ENCODE assay signal across 15 cellular contexts in the genomic region with DNA sequence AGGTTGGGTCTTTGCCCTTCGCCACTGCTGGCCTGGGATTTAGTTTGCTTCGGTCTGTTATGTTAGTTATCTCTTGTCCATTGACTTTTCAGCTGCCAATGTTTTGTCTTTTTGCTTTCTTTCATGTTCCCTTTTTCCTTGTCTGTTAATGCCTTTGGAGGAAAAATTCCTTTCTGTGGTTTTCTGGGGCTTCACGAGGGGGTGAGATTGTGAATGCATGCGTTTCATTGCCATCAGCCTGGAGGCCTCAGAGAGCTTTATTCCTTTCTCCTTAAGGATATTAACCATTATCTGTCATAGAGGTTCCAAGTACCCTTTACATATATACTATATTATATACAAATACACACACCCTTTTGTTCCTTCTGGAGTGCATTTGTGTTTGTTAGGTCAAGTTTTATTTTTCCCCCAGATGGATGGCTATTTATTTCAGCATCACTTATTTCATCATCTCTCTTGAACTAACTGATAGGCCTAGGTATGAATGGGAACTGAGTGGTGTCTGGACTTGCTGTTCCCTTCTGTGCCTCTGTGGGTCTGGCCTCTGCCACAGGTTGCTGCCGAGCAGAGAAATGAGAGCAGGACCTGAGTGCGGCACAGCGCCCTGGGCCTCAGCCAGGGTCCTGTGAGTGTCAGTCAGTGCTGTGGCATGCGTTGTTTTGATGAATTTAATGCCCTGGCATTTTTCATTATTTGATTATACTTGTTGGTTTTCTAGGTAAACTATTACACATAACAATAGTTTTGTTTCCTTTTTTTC.
A peak's percentile ranks its signal among the peaks of the same experiment; 100 is the strongest.
DNase-seq lines count a peak whose midpoint lies in the region; TF ChIP-seq lines count a peak whose summit lies in the region.
"Had no signal": no experiment of that assay in that cellular context is flagged by ENCODE, and none has a peak within 500 bp of the region (broad histone marks: within the 10 kb centered on the region; RNA-seq: fewer than 3 reads in every experiment).

No MANE protein-coding gene starts in this region.

- peak overlapping the region; percentile 89 for H3K27ac Mint-ChIP-seq in activated naive CD8-positive, alpha-beta T cell
- peak overlapping the region; percentile 82 for H3K27ac Mint-ChIP-seq in neural progenitor cell
- H3K27ac Mint-ChIP-seq: HFFc6 had no signal

- no peaks in the 10 kb centered on the region for H4K20me1 ChIP-seq in Loucy (ENCODE audit: insufficient read depth, low read length, poor library complexity, severe bottlenecking)
- no peaks in the 10 kb centered on the region for H4K20me1 ChIP-seq in neural progenitor cell (ENCODE audit: low read depth)

- H3K4me1 Mint-ChIP-seq in activated naive CD8-positive, alpha-beta T cell (ENCODE audit: low read depth) = peaks cover 94% of the 10 kb centered on the region
- H3K4me1 Mint-ChIP-seq in neural progenitor cell = peaks cover 43% of the 10 kb centered on the region

- no peaks in the 10 kb centered on the region for H3K36me3 ChIP-seq in Loucy (ENCODE audit: insufficient read depth, low read length)
- no peaks in the 10 kb centered on the region for H3K36me3 ChIP-seq in neural progenitor cell
- H3K36me3 ChIP-seq: pancreas had no signal

- peaks cover 47% of the 10 kb centered on the region for H3K4me1 ChIP-seq in Loucy (ENCODE audit: insufficient read depth, low read length, poor library complexity, severe bottlenecking)
- peaks cover 2% of the 10 kb centered on the region for H3K4me1 ChIP-seq in neural progenitor cell
- H3K4me1 ChIP-seq: pancreas had no signal

- H3K27ac ChIP-seq in neural progenitor cell = peak overlapping the region; percentile 36
- H3K27ac ChIP-seq: pancreas had no signal

- no peak overlapping the region for H2AFZ ChIP-seq in Loucy (ENCODE audit: low read length)
- H2AFZ ChIP-seq in neural progenitor cell (replicated peaks) = no peak overlapping the region

- H3K36me3 Mint-ChIP-seq in activated naive CD8-positive, alpha-beta T cell = no peaks in the 10 kb centered on the region
- peaks cover 10% of the 10 kb centered on the region for H3K36me3 Mint-ChIP-seq in neural progenitor cell

- H3K79me2 ChIP-seq in Loucy (ENCODE audit: insufficient read depth, low read length) (no peaks in the 10 kb centered on the region), neural progenitor cell (ENCODE audit: low read depth) (no peaks in the 10 kb centered on the region)

- no peaks in the 10 kb centered on the region for H3K9me3 Mint-ChIP-seq in activated naive CD8-positive, alpha-beta T cell (ENCODE audit: low read depth)
- no peaks in the 10 kb centered on the region for H3K9me3 Mint-ChIP-seq in neural progenitor cell
- H3K9me3 Mint-ChIP-seq: HFFc6 had no signal

- no peak overlapping the region for H3K9ac ChIP-seq in Loucy (ENCODE audit: low read depth, low read length, poor library complexity, severe bottlenecking)
- H3K9ac ChIP-seq in neural progenitor cell = no peak overlapping the region

- H3K27me3 ChIP-seq in Loucy (ENCODE audit: insufficient read depth, low read length, poor library complexity, severe bottlenecking) (no peaks in the 10 kb centered on the region), neural progenitor cell (no peaks in the 10 kb centered on the region)
- H3K27me3 ChIP-seq: pancreas had no signal

- H3K9me3 ChIP-seq in Loucy (ENCODE audit: insufficient read depth, low read depth, low read length) (no peaks in the 10 kb centered on the region), neural progenitor cell (ENCODE audit: low read depth) (no peaks in the 10 kb centered on the region)
- H3K9me3 ChIP-seq: pancreas had no signal

- DNase-seq in activated CD4-positive, alpha-beta T cell treated with anti-CD3 and anti-CD28 coated beads for 48 hours = peak; percentile 41
- DNase-seq in activated CD4-positive, alpha-beta T cell treated with anti-CD3 and anti-CD28 coated beads for 1 hour = no peak
- no peak for DNase-seq in neural progenitor cell (ENCODE audit: low spot score)
- no peak for DNase-seq in stimulated activated CD8-positive, alpha-beta memory T cell treated with anti-CD3 and anti-CD28 coated beads, Interleukin-4, amount 100 ng/mL, for 48 hours
- DNase-seq in activated CD4-positive, CD25-positive, alpha-beta regulatory T cell (lab: John Stamatoyannopoulos, UW) = no peak
- no peak for DNase-seq in hippocampal formation (lab: John Stamatoyannopoulos, UW)
- DNase-seq: ACHN; caudate nucleus; effector CD8-positive, alpha-beta T cell; HFFc6; NCI-H1694 treated with DMSO at 0.1 percent for 48 hours; pancreas; SHP77 treated with DMSO at 0.1 percent for 48 hours had no signal

- H3K4me3 Mint-ChIP-seq in activated naive CD8-positive, alpha-beta T cell = peak overlapping the region; percentile 68
- H3K4me3 Mint-ChIP-seq in neural progenitor cell = no peak overlapping the region
- H3K4me3 Mint-ChIP-seq: HFFc6 had no signal

- H3K27me3 Mint-ChIP-seq in activated naive CD8-positive, alpha-beta T cell = no peaks in the 10 kb centered on the region
- H3K27me3 Mint-ChIP-seq in neural progenitor cell (ENCODE audit: insufficient read depth, low read depth) = peaks cover 3% of the 10 kb centered on the region

- H3K9me2 ChIP-seq in Loucy (replicated peaks; ENCODE audit: low read depth, low read length) = no peaks in the 10 kb centered on the region

- H3K4me3 ChIP-seq in Loucy (ENCODE audit: low read length, poor library complexity, severe bottlenecking) (no peak overlapping the region), neural progenitor cell (no peak overlapping the region)
- H3K4me3 ChIP-seq: pancreas had no signal

- TF ChIP-seq CTCF in Loucy (conservative IDR thresholded peaks at IDR 0.05; ENCODE audit: low read length) (no peak), neural progenitor cell (IDR thresholded peaks at IDR 0.05) (no peak)

- H3F3A ChIP-seq in Loucy (ENCODE audit: low read depth) = no peaks in the 10 kb centered on the region
- H3F3A ChIP-seq in neural progenitor cell (ENCODE audit: low read depth) = no peaks in the 10 kb centered on the region

- H3K4me2 ChIP-seq in Loucy (ENCODE audit: low read depth, low read length, poor library complexity, severe bottlenecking) (peak overlapping the region; percentile 53), neural progenitor cell (no peak overlapping the region)
